In the genomic region with DNA sequence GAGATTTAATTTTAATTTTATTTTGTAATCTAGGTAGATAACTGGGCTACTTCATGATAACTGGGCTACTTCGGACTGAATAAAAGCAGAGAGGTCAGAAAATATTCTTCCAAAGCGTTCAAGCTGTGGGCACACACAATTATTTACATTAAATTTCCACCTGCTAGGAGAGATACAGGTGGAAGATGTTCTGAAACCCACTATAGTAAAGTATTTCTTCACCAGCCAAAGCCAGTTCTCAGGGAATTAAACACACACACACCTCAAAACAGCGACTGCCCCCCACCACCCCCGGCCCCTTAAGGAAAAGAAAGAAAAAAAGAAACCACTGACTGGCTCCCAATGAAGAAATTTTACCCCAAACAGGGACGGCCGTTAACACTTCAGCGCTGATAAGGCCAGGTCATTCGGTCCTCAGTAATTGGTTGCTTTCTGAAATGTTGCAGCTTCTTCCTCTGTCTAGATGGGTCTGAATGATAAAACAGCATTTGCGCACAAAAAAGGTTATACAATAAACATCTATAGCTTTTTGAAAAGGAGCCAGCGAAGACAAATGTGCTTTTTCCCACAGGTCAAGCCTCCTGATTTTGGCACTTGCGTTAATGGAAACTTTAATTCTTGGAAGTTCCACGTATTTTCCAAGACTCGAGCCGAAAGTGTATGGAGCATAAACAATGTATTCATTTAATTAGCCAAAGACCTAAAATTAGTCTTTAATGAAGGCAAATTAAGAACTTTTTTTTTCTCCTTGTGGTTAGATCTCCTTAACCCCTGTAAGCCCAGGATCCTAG, we compare ENCODE assay signal across 9 cellular contexts. TPM values are rescaled to one million over a fixed set of nuclear protein-coding genes. Genes with fewer than 3 reads are reported as not detected.
A peak's percentile ranks its signal among the peaks of the same experiment; 100 is the strongest.
DNase-seq lines count a peak whose midpoint lies in the region; ATAC-seq and TF ChIP-seq lines count a peak whose summit lies in the region.
"Had no signal": no experiment of that assay in that cellular context is flagged by ENCODE, and none has a peak within 500 bp of the region (broad histone marks: within the 10 kb centered on the region; RNA-seq: fewer than 3 reads in every experiment).

No MANE protein-coding gene starts in this region.

- H3K9me3 ChIP-seq in right lobe of liver (no peaks in the 10 kb centered on the region), subcutaneous abdominal adipose tissue (ENCODE audit: control insufficient read depth in 5 of 5, low read length in 5 of 5) (no peaks in the 10 kb centered on the region)

- H3K27me3 ChIP-seq in KMS-11 (ENCODE audit: insufficient read depth, low read depth) (no peaks in the 10 kb centered on the region; the same call in 1 of the 2 replicates), right lobe of liver (no peaks in the 10 kb centered on the region), subcutaneous abdominal adipose tissue (ENCODE audit: control insufficient read depth in 5 of 5, insufficient read depth in 4 of 5, low read length in 5 of 5) (peaks cover 0 to 4% (median 0%) of the 10 kb centered on the region in 5 donors)

- H2AFZ ChIP-seq in KMS-11 (ENCODE audit: low read depth), result peak overlapping the region; percentile 18; the same call in 1 of the 2 replicates

- TF ChIP-seq POLR2A in right lobe of liver (IDR thresholded peaks at IDR 0.05), result peak; percentile 4

- DNase-seq in right lobe of liver (no peak), AG08395 (ENCODE audit: low spot score) (no peak)
- DNase-seq in activated CD4-positive, CD25-positive, alpha-beta regulatory T cell treated with anti-CD3 and anti-CD28 coated beads, Interleukin-2, amount 50 U/mL, for 72 hours, result no peak
- DNase-seq: activated naive CD8-positive, alpha-beta T cell treated with anti-CD3 and anti-CD28 coated beads, Interleukin-2, amount 10 ng/mL, durations not matched to agents 7 days and 5 days; MV-4-11 had no signal

- no peaks in the 10 kb centered on the region for H4K20me1 ChIP-seq in KMS-11 (ENCODE audit: insufficient read depth)

- H3K9ac ChIP-seq in KMS-11 (no peak overlapping the region), subcutaneous abdominal adipose tissue (ENCODE audit: low read length in 5 of 5) (peak overlapping the region in 4 of 5 donors; percentile 37 to 85 (median 58))

- H3K4me2 ChIP-seq in KMS-11, result no peak overlapping the region

- H3K27ac ChIP-seq in KMS-11, result no peak overlapping the region
- H3K27ac ChIP-seq in cingulate gyrus (ENCODE audit: low read depth, low read length), result peak overlapping the region; percentile 55
- H3K27ac ChIP-seq in right lobe of liver, result peak overlapping the region; percentile 77 to 99 (median 99)
- H3K27ac ChIP-seq in subcutaneous abdominal adipose tissue (ENCODE audit: low read depth, low read length), result peak overlapping the region; percentile 82

- no peak for TF ChIP-seq CTCF in KMS-11 (conservative IDR thresholded peaks at IDR 0.05; ENCODE audit: low read depth, low read length)
- no peak for TF ChIP-seq CTCF in right lobe of liver (IDR thresholded peaks at IDR 0.05)

- no peak overlapping the region for H3K4me3 ChIP-seq in KMS-11 (IDR thresholded peaks at IDR 0.05; ENCODE audit: insufficient read depth, low read depth, low read length)
- peak overlapping the region; percentile 46 to 75 (median 74) for H3K4me3 ChIP-seq in right lobe of liver
- peak overlapping the region; percentile 51 to 71 (median 64) for H3K4me3 ChIP-seq in subcutaneous abdominal adipose tissue (ENCODE audit: low read depth in 1 of 5, low read length in 5 of 5)

- H3K36me3 ChIP-seq in KMS-11 (ENCODE audit: insufficient read depth) (no peaks in the 10 kb centered on the region), right lobe of liver (peaks cover 0 to 1% (median 0%) of the 10 kb centered on the region in 4 donors), subcutaneous abdominal adipose tissue (ENCODE audit: control insufficient read depth in 5 of 5, insufficient read depth in 5 of 5, low read length in 5 of 5) (no peaks in the 10 kb centered on the region)

- intact Hi-C loops in right lobe of liver (cut with DNase I), result no loop called here

- H3K4me1 ChIP-seq in KMS-11 (ENCODE audit: low read depth, poor library complexity, severe bottlenecking), result no peaks in the 10 kb centered on the region
- H3K4me1 ChIP-seq in right lobe of liver, result peaks cover 0 to 20% (median 3%) of the 10 kb centered on the region in 4 donors
- H3K4me1 ChIP-seq in subcutaneous abdominal adipose tissue (ENCODE audit: control insufficient read depth in 5 of 5, insufficient read depth in 5 of 5, low read length in 5 of 5), result peaks cover 0 to 27% (median 23%) of the 10 kb centered on the region in 5 donors

- peak; percentile 6 to 23 (median 12) for ATAC-seq in right lobe of liver
- no peak for ATAC-seq in GM21786 (IDR thresholded peaks at IDR 0.05; ENCODE audit: unreplicated experiment)

- 5% methylated on average over 14 of the region's 14 CpGs for WGBS in right lobe of liver (ENCODE audit: insufficient coverage, low coverage, low lambda C conversion rate, missing lambda C conversion rate)

- no peaks in the 10 kb centered on the region for H3K79me2 ChIP-seq in KMS-11 (ENCODE audit: insufficient read depth, low read depth)

RNA-seq across cellular contexts. Expression of a gene that starts 0.8 kb away (rescaled TPM):
- 10 to 100 TPM in 5 of 6 experiments, 1 to 10 TPM in 1; 9.1 to 37.5 (median 25.4) TPM for total RNA-seq in right lobe of liver
- total RNA-seq: activated naive CD8-positive, alpha-beta T cell treated with anti-CD3 and anti-CD28 coated beads, Interleukin-2, amount 10 ng/mL, durations not matched to agents 7 days and 5 days had no signal
